18 cellular contexts compared by ENCODE assay signal in the genomic region with DNA sequence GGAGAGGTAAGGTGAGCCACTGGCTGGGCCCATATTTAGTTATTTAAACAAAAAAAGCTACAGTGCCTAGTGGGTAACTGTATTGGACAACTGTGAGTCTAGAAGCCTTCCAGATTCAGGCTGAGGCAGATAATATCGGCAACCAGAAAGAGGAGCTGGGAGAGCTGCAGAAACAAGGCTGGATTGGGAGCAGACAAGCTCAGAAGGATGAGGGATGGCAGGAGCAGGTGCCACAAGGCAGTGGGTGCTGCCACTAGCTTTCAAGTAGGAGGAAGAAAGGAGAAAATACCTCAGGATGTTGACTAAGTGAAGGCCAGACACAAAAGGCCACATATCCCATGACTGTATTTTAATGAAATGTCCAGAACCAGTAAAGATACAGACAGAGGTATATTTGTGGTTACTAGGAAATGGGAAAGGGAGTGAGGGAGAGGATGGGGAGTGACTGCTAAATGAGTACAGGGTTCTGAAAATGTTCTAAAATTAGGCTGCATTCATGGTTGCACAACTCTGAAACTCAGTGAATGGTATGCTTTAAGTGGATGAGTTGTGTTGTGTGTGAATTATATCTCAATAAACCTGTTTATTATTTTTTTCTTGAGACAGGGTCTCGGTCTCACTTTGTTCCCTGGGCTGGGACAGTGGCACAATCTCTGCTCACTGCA. TPM values are rescaled to one million over a fixed set of nuclear protein-coding genes. Genes with fewer than 3 reads are reported as not detected.
DNase-seq lines count a peak whose midpoint lies in the region; ATAC-seq, FAIRE-seq and TF ChIP-seq lines count a peak whose summit lies in the region.
"Had no signal": no experiment of that assay in that cellular context is flagged by ENCODE, and none has a peak within 500 bp of the region (broad histone marks: within the 10 kb centered on the region; RNA-seq: fewer than 3 reads in every experiment).

No MANE protein-coding gene starts in this region.

- no peaks in the 10 kb centered on the region for H3K23me2 ChIP-seq in H1 (ENCODE audit: low read depth, low read length)

- TF ChIP-seq CTCF in cardiac muscle cell (IDR thresholded peaks at IDR 0.05; ENCODE audit: low read depth, low read length) (no peak), Panc1 (IDR thresholded peaks at IDR 0.05) (no peak), H1 (IDR thresholded peaks at IDR 0.05; ENCODE audit: control extremely low read depth in 1 of 3, insufficient read depth in 1 of 3, low read depth in 1 of 3, low read length in 3 of 3) (no peak)

- H3K27me3 ChIP-seq in cardiac muscle cell (no peaks in the 10 kb centered on the region), Panc1 (ENCODE audit: control insufficient read depth, insufficient read depth, low read length) (no peaks in the 10 kb centered on the region), H1 (replicated peaks in 1 of 4; ENCODE audit: control insufficient read depth in 3 of 4, extremely low read depth in 1 of 4, insufficient read depth in 3 of 4, low read length in 3 of 4) (no peaks in the 10 kb centered on the region), mesenchymal stem cell (ENCODE audit: control insufficient read depth in 1 of 2, insufficient read depth in 1 of 2, low read length in 2 of 2) (no peaks in the 10 kb centered on the region)
- H3K27me3 ChIP-seq: breast epithelium, hepatocyte, Peyer's patch, right lobe of liver, vagina had no signal

- no peak overlapping the region for H3K23ac ChIP-seq in H1 (ENCODE audit: insufficient read length)
- no peak overlapping the region for H3K23ac ChIP-seq in mesenchymal stem cell (ENCODE audit: low read length in 2 of 2)

- in situ Hi-C loops in Panc1 (cut with HindIII; ENCODE audit: low pct_unique_long_range_greater_than_20kb, low sequenced_read_pairs): no loop called here

- H3K9me3 ChIP-seq in cardiac muscle cell (ENCODE audit: low read depth) (no peaks in the 10 kb centered on the region), Panc1 (ENCODE audit: control insufficient read depth, insufficient read depth, low read depth, low read length) (no peaks in the 10 kb centered on the region), H1 (ENCODE audit: insufficient read depth in 2 of 2, low read depth in 1 of 2, low read length in 1 of 2) (no peaks in the 10 kb centered on the region), mesenchymal stem cell (ENCODE audit: control insufficient read depth, low read length) (no peaks in the 10 kb centered on the region)
- H3K9me3 ChIP-seq: breast epithelium, Peyer's patch, right lobe of liver, vagina had no signal

- BruUV-seq in Panc1 (replicated peaks; lab: Mats Ljungman, UMichigan): TSS peak; percentile 44

- H2BK12ac ChIP-seq in H1 (ENCODE audit: low read depth, low read length) (no peak overlapping the region), mesenchymal stem cell (ENCODE audit: low read length in 2 of 2) (no peak overlapping the region)

- DNase-seq in cardiac muscle cell (ENCODE audit: low read depth in 1 of 2, low spot score in 1 of 2): no peak
- DNase-seq in cardiac septum (ENCODE audit: low spot score): no peak
- no peak for DNase-seq in Panc1 (ENCODE audit: low read depth, low spot score)
- DNase-seq in H1 (ENCODE audit: low read depth in 1 of 2, low spot score in 2 of 2): no peak
- no peak for DNase-seq in mesenchymal stem cell
- DNase-seq in NCI-H1092 (lab: John Stamatoyannopoulos, UW): no peak
- no peak for DNase-seq in SHP77 (lab: John Stamatoyannopoulos, UW)
- DNase-seq: effector CD8-positive, alpha-beta T cell; NCI-H1092 treated with DMSO at 0.1 percent for 48 hours; NCI-H69; occipital lobe; Peyer's patch; right lobe of liver had no signal

- H2AFZ ChIP-seq in H1 (ENCODE audit: low read length) (no peak overlapping the region), mesenchymal stem cell (ENCODE audit: low read depth, low read length) (no peak overlapping the region)
- H2AFZ ChIP-seq: hepatocyte had no signal

- H2BK20ac ChIP-seq in H1 (ENCODE audit: low read length): no peak overlapping the region

- H2AK5ac ChIP-seq in H1 (ENCODE audit: low read depth, low read length) (no peak overlapping the region), mesenchymal stem cell (ENCODE audit: low read length, severe bottlenecking) (no peak overlapping the region)

- no peak overlapping the region for H2BK120ac ChIP-seq in H1 (replicated peaks; ENCODE audit: low read depth, low read length)
- H2BK120ac ChIP-seq in mesenchymal stem cell (ENCODE audit: low read depth, low read length): no peak overlapping the region

- no peak for TF ChIP-seq EP300 in H1 (IDR thresholded peaks at IDR 0.05; ENCODE audit: borderline replicate concordance in 1 of 2, low read depth in 2 of 2, low read length in 2 of 2)

- no peak for TF ChIP-seq POLR2A in H1 (IDR thresholded peaks at IDR 0.05; ENCODE audit: control extremely low read depth in 1 of 2, low read depth in 2 of 2, low read length in 2 of 2)

- 97% methylated on average over 2 of the region's 2 CpGs; no CpG with 5 or more reads in 1 of the 2 experiments for WGBS in H1 (ENCODE audit: extremely low coverage in 1 of 2, insufficient coverage in 1 of 2, insufficient read length in 1 of 2, insufficient replicate concordance in 2 of 2, low coverage in 1 of 2, low lambda C conversion rate in 2 of 2, missing lambda C conversion rate in 1 of 2), 2 experiments
- 96% methylated on average over 2 of the region's 2 CpGs for WGBS in mesenchymal stem cell

- H4K91ac ChIP-seq in H1 (replicated peaks; ENCODE audit: insufficient read length, low read length) (no peak overlapping the region), mesenchymal stem cell (ENCODE audit: low read length) (no peak overlapping the region)

- intact Hi-C loops in cardiac septum (cut with DNase I) (no loop called here), Panc1 (cut with micrococcal nuclease; ENCODE audit: unreplicated experiment) (no loop called here)

- CTCF ChIA-PET in Panc1 (lab: Charles Lee): no interaction called here
- CTCF ChIA-PET in H1 (lab: Charles Lee; ENCODE audit: partially characterized antibody): no interaction called here

- POLR2A ChIA-PET in Panc1 (lab: Charles Lee): no interaction called here
- POLR2A ChIA-PET in H1 (lab: Charles Lee; ENCODE audit: partially characterized antibody): interaction anchor here (2.1 kb wide), 1 partner anchor 91 kb away, joined by 8 read pairs; the partner anchor contains the start of gene CELF1

- no peak overlapping the region for H3K4ac ChIP-seq in H1 (replicated peaks; ENCODE audit: insufficient read length, low read depth, low read length)
- H3K4ac ChIP-seq in mesenchymal stem cell (ENCODE audit: low read depth in 1 of 2, low read length in 2 of 2): no peak overlapping the region

- H3K9ac ChIP-seq in H1 (replicated peaks in 1 of 4; ENCODE audit: extremely low read depth in 1 of 4, low read depth in 3 of 4, low read length in 3 of 4): no peak overlapping the region
- no peak overlapping the region for H3K9ac ChIP-seq in mesenchymal stem cell (ENCODE audit: low read length)

- H4K8ac ChIP-seq in H1 (ENCODE audit: extremely low read depth, insufficient read depth, low read length) (no peak overlapping the region), mesenchymal stem cell (ENCODE audit: low read length) (no peak overlapping the region)

- H3K79me2 ChIP-seq in H1 (ENCODE audit: control insufficient read depth in 1 of 2, insufficient read depth in 2 of 2, low read length in 2 of 2): peaks cover 0 to 4% of the 10 kb centered on the region in 2 experiments; a peak in 1 of 4 replicates

- peaks cover 0 to 1% of the 10 kb centered on the region in 2 experiments for H4K20me1 ChIP-seq in H1 (replicated peaks in 1 of 2; ENCODE audit: control insufficient read depth in 1 of 2, insufficient read depth in 2 of 2, low read length in 2 of 2)

- FAIRE-seq in H1 (lab: Jason Lieb, UNC): no peak

- H2BK15ac ChIP-seq in H1 (ENCODE audit: low read length) (no peak overlapping the region), mesenchymal stem cell (ENCODE audit: low read depth, poor library complexity, severe bottlenecking) (no peak overlapping the region)

- H3K4me2 ChIP-seq in H1 (ENCODE audit: insufficient read depth in 1 of 2, low read depth in 2 of 2, low read length in 2 of 2) (no peak overlapping the region), mesenchymal stem cell (ENCODE audit: low read length, poor library complexity, severe bottlenecking) (no peak overlapping the region)
- H3K4me2 ChIP-seq: hepatocyte had no signal

- H2BK5ac ChIP-seq in H1 (ENCODE audit: low read depth, low read length) (no peak overlapping the region), mesenchymal stem cell (ENCODE audit: low read depth, low read length, poor library complexity, severe bottlenecking) (no peak overlapping the region)

- no peak for ATAC-seq in Panc1
- no peak for ATAC-seq in HG03095 (IDR thresholded peaks at IDR 0.05; ENCODE audit: unreplicated experiment)
- ATAC-seq: right lobe of liver had no signal

- peaks cover 4% of the 10 kb centered on the region for H3K36me3 ChIP-seq in cardiac muscle cell
- no peaks in the 10 kb centered on the region for H3K36me3 ChIP-seq in Panc1 (ENCODE audit: control insufficient read depth, insufficient read depth, low read length)
- peaks cover 0 to 12% (median 0%) of the 10 kb centered on the region in 4 experiments; a peak in 2 of 8 replicates for H3K36me3 ChIP-seq in H1 (ENCODE audit: control insufficient read depth in 2 of 4, insufficient read depth in 4 of 4, low read length in 3 of 4)
- peaks cover 31 to 32% of the 10 kb centered on the region in 2 experiments for H3K36me3 ChIP-seq in mesenchymal stem cell (ENCODE audit: control insufficient read depth in 1 of 2, insufficient read depth in 2 of 2, low read depth in 1 of 2, low read length in 2 of 2)
- H3K36me3 ChIP-seq: breast epithelium, vagina had no signal

- TF ChIP-seq RAD21 in H1 (IDR thresholded peaks at IDR 0.05 in 1 of 2, conservative IDR thresholded peaks at IDR 0.05 in 1 of 2; ENCODE audit: low read depth in 2 of 2, low read length in 2 of 2): no peak

- H3K79me1 ChIP-seq in H1 (ENCODE audit: low read depth, low read length) (peaks cover 3% of the 10 kb centered on the region), mesenchymal stem cell (replicated peaks; ENCODE audit: low read length, poor library complexity, severe bottlenecking) (peaks cover 24% of the 10 kb centered on the region)

- no peak overlapping the region for H3K4me3 ChIP-seq in cardiac muscle cell
- no peak overlapping the region for H3K4me3 ChIP-seq in Panc1 (ENCODE audit: low read depth in 2 of 2, low read length in 2 of 2)
- no peak overlapping the region for H3K4me3 ChIP-seq in H1 (ENCODE audit: extremely low read depth in 1 of 4, insufficient read depth in 2 of 4, low read depth in 3 of 4, low read length in 4 of 4)
- H3K4me3 ChIP-seq in mesenchymal stem cell (ENCODE audit: insufficient read depth in 1 of 2, low read depth in 1 of 2, low read length in 2 of 2): no peak overlapping the region
- H3K4me3 ChIP-seq: breast epithelium, hepatocyte, Peyer's patch, right lobe of liver, vagina had no signal

- no peak overlapping the region for H3K56ac ChIP-seq in H1 (replicated peaks; ENCODE audit: insufficient read length, low read depth, low read length)

- H3K27ac ChIP-seq in cardiac muscle cell: peak overlapping the region; percentile 75
- no peak overlapping the region for H3K27ac ChIP-seq in Panc1 (ENCODE audit: low read length)
- no peak overlapping the region for H3K27ac ChIP-seq in H1 (ENCODE audit: low read depth, low read length)
- no peak overlapping the region for H3K27ac ChIP-seq in mesenchymal stem cell (ENCODE audit: low read length, poor library complexity, severe bottlenecking)
- H3K27ac ChIP-seq: breast epithelium, hepatocyte, Peyer's patch, right lobe of liver, vagina, VCaP had no signal

- no peak overlapping the region for H4K5ac ChIP-seq in H1 (ENCODE audit: insufficient read length, low read depth, low read length)

- H3K18ac ChIP-seq in H1 (ENCODE audit: extremely low read depth, low read length) (no peak overlapping the region), mesenchymal stem cell (ENCODE audit: low read depth in 1 of 2, low read length in 2 of 2) (no peak overlapping the region)

- H3K14ac ChIP-seq in H1 (ENCODE audit: insufficient read length): no peak overlapping the region
- no peak overlapping the region for H3K14ac ChIP-seq in mesenchymal stem cell (ENCODE audit: low read length in 2 of 2)

- no peaks in the 10 kb centered on the region for H3K4me1 ChIP-seq in cardiac muscle cell (ENCODE audit: low read depth)
- H3K4me1 ChIP-seq in Panc1 (ENCODE audit: control insufficient read depth, insufficient read depth, low read length): peaks cover under 1% of the 10 kb centered on the region; the same call in 1 of the 2 replicates
- H3K4me1 ChIP-seq in H1 (replicated peaks in 1 of 4; ENCODE audit: control insufficient read depth in 3 of 4, insufficient read depth in 4 of 4, low read length in 3 of 4): peaks cover 0 to 2% (median 0%) of the 10 kb centered on the region in 4 experiments; a peak in 2 of 7 replicates
- H3K4me1 ChIP-seq in mesenchymal stem cell (ENCODE audit: control insufficient read depth, insufficient read depth, low read depth, low read length): peaks cover 10% of the 10 kb centered on the region
- H3K4me1 ChIP-seq: breast epithelium, Peyer's patch had no signal

RNA-seq across cellular contexts. Expression of gene RAPSN, which starts 11.8 kb away (rescaled TPM):
- total RNA-seq in cardiac muscle cell: not detected in 2 replicates
- not detected in 2 replicates for polyA plus RNA-seq in cardiac muscle cell
- 3.7 TPM for total RNA-seq in cardiac septum
- total RNA-seq in Panc1 (2021; ENCODE audit: unreplicated experiment): 1.8 TPM
- polyA plus RNA-seq in Panc1 (2012; ENCODE audit: insufficient read length): 1.3 TPM
- 0.34 TPM in 1 of 2 replicates, not detected in the other for total RNA-seq in H1 (2021; fragmentation: NEBNext Ultra II Directional; extraction: Animal tissue kit (Norgen Biotek cat#: 25700))
- polyA plus RNA-seq in H1 (2011; rRNA removed): 0.05 and 0.06 TPM in 2 replicates
- polyA plus RNA-seq in H1 (2011; cell fraction: cytosol; rRNA removed): 0.05 TPM
- 0.54 TPM for polyA plus RNA-seq in H1 (2011; cell fraction: nucleus; rRNA removed)
- polyA plus RNA-seq in H1 (2012, experiment 1 of 2): 0.11 TPM in 1 of 4 replicates, not detected in the others
- not detected for polyA plus RNA-seq in H1 (2012, experiment 2 of 2)
- 0.71 TPM for polyA plus RNA-seq in H1 (2013, experiment 1 of 2)
- polyA plus RNA-seq in H1 (2013, experiment 2 of 2): 0.29 TPM
- not detected in 2 replicates for polyA minus RNA-seq in H1 (2011; rRNA and poly(A)+ RNA removed)
- polyA minus RNA-seq in H1 (2011; cell fraction: cytosol; rRNA and poly(A)+ RNA removed): not detected
- 0.60 TPM for polyA minus RNA-seq in H1 (2011; cell fraction: nucleus; rRNA and poly(A)+ RNA removed)
- 0.32 TPM for polyA plus RNA-seq in mesenchymal stem cell (2013, experiment 1 of 2)
- 0.16 TPM for polyA plus RNA-seq in mesenchymal stem cell (2013, experiment 2 of 2)
- total RNA-seq: hepatocyte, occipital lobe, vagina had no signal

RNA-seq across cellular contexts. Expression of gene PSMC3, which starts 34.5 kb away (rescaled TPM):
- 107 and 161 TPM in 2 replicates for total RNA-seq in cardiac muscle cell
- 161 and 236 TPM in 2 replicates for polyA plus RNA-seq in cardiac muscle cell
- total RNA-seq in cardiac septum: 132 TPM
- total RNA-seq in Panc1 (2021; ENCODE audit: unreplicated experiment): 181 TPM
- 229 TPM for polyA plus RNA-seq in Panc1 (2012; ENCODE audit: insufficient read length)
- total RNA-seq in H1 (2021; fragmentation: NEBNext Ultra II Directional; extraction: Animal tissue kit (Norgen Biotek cat#: 25700)): 159 and 160 TPM in 2 replicates
- polyA plus RNA-seq in H1 (2011; rRNA removed): 105 and 114 TPM in 2 replicates
- 201 TPM for polyA plus RNA-seq in H1 (2011; cell fraction: cytosol; rRNA removed)
- 110 TPM for polyA plus RNA-seq in H1 (2011; cell fraction: nucleus; rRNA removed)
- polyA plus RNA-seq in H1 (2012, experiment 1 of 2): 209 to 226 TPM (median 211 TPM) in 4 replicates
- 124 TPM for polyA plus RNA-seq in H1 (2012, experiment 2 of 2)
- polyA plus RNA-seq in H1 (2013, experiment 1 of 2): 82.6 TPM
- 81.6 TPM for polyA plus RNA-seq in H1 (2013, experiment 2 of 2)
- polyA minus RNA-seq in H1 (2011; rRNA and poly(A)+ RNA removed): 94.5 and 111 TPM in 2 replicates
- 65.4 TPM for polyA minus RNA-seq in H1 (2011; cell fraction: cytosol; rRNA and poly(A)+ RNA removed)
- polyA minus RNA-seq in H1 (2011; cell fraction: nucleus; rRNA and poly(A)+ RNA removed): 50.5 TPM
- 95.6 TPM for polyA plus RNA-seq in mesenchymal stem cell (2013, experiment 1 of 2)
- polyA plus RNA-seq in mesenchymal stem cell (2013, experiment 2 of 2): 95.8 TPM

RNA-seq across cellular contexts. Expression of gene SLC39A13, which starts 52.3 kb away (rescaled TPM):
- total RNA-seq in cardiac muscle cell (71.7 and 79.4 TPM in 2 replicates), cardiac septum (72.2 TPM), Panc1 (2021; ENCODE audit: unreplicated experiment) (50.2 TPM)
- polyA plus RNA-seq in cardiac muscle cell (80.8 and 86.6 TPM in 2 replicates), H1 (2011; rRNA removed) (30.0 and 42.9 TPM in 2 replicates)
- 71.3 TPM for polyA plus RNA-seq in Panc1 (2012; ENCODE audit: insufficient read length)
- 20.9 and 23.2 TPM in 2 replicates for total RNA-seq in H1 (2021; fragmentation: NEBNext Ultra II Directional; extraction: Animal tissue kit (Norgen Biotek cat#: 25700))
- polyA plus RNA-seq in H1 (2011; cell fraction: cytosol; rRNA removed): 37.3 TPM
- polyA plus RNA-seq in H1 (2011; cell fraction: nucleus; rRNA removed): 134 TPM
- polyA plus RNA-seq in H1 (2012, experiment 1 of 2): 14.8 to 28.7 TPM (median 25.1 TPM) in 4 replicates
- 18.9 TPM for polyA plus RNA-seq in H1 (2012, experiment 2 of 2)
- 19.5 TPM for polyA plus RNA-seq in H1 (2013, experiment 1 of 2)
- 19.1 TPM for polyA plus RNA-seq in H1 (2013, experiment 2 of 2)
- polyA minus RNA-seq in H1 (2011; rRNA and poly(A)+ RNA removed): 8.9 and 9.6 TPM in 2 replicates
- 10.0 TPM for polyA minus RNA-seq in H1 (2011; cell fraction: cytosol; rRNA and poly(A)+ RNA removed)
- 20.5 TPM for polyA minus RNA-seq in H1 (2011; cell fraction: nucleus; rRNA and poly(A)+ RNA removed)
- polyA plus RNA-seq in mesenchymal stem cell (2013, experiment 1 of 2): 89.2 TPM
- polyA plus RNA-seq in mesenchymal stem cell (2013, experiment 2 of 2): 88.7 TPM
